8 cellular contexts compared by ENCODE assay signal in genomic region chr1:93702102-93702827, GRCh38. TPM values are rescaled to one million over a fixed set of nuclear protein-coding genes. Genes with fewer than 3 reads are reported as not detected.
A peak's percentile ranks its signal among the peaks of the same experiment; 100 is the strongest.
DNase-seq lines count a peak whose midpoint lies in the region; ATAC-seq, FAIRE-seq and TF ChIP-seq lines count a peak whose summit lies in the region.

No MANE protein-coding gene starts in this region.

- H3K36me3 Mint-ChIP-seq in naive thymus-derived CD4-positive, alpha-beta T cell, result no peaks in the 10 kb centered on the region

- H3K4me3 ChIP-seq in breast epithelium (no peak overlapping the region), parathyroid adenoma (ENCODE audit: low read depth, low read length) (no peak overlapping the region)
- no peak overlapping the region for H3K4me3 ChIP-seq in naive thymus-derived CD4-positive, alpha-beta T cell (ENCODE audit: low read length)

- ATAC-seq in HG03442 (IDR thresholded peaks at IDR 0.05; ENCODE audit: unreplicated experiment) (peak; percentile 34), GM18498 (IDR thresholded peaks at IDR 0.05; ENCODE audit: unreplicated experiment) (no peak)
- no peak for ATAC-seq in naive thymus-derived CD4-positive, alpha-beta T cell

- TF ChIP-seq CTCF in breast epithelium (IDR thresholded peaks at IDR 0.05), result no peak
- no peak for TF ChIP-seq CTCF in parathyroid adenoma (IDR thresholded peaks at IDR 0.05)

- intact Hi-C loops in breast epithelium (cut with DNase I; ENCODE audit: low total_unique reads), result no loop called here
- intact Hi-C loops in naive thymus-derived CD4-positive, alpha-beta T cell (cut with micrococcal nuclease), result no loop called here

- CTCF ChIA-PET in naive thymus-derived CD4-positive, alpha-beta T cell (lab: Charles Lee), result no interaction called here

- H3K9me3 ChIP-seq in breast epithelium (no peaks in the 10 kb centered on the region), parathyroid adenoma (ENCODE audit: control insufficient read depth, low read length) (no peaks in the 10 kb centered on the region)
- no peaks in the 10 kb centered on the region for H3K9me3 ChIP-seq in naive thymus-derived CD4-positive, alpha-beta T cell (ENCODE audit: control insufficient read depth in 2 of 3, low read length in 3 of 3)

- H3K27ac Mint-ChIP-seq in naive thymus-derived CD4-positive, alpha-beta T cell, result no peak overlapping the region

- no peaks in the 10 kb centered on the region for H3K27me3 Mint-ChIP-seq in naive thymus-derived CD4-positive, alpha-beta T cell

- H3K4me2 ChIP-seq in parathyroid adenoma (ENCODE audit: low read length), result no peak overlapping the region

- H2AFZ ChIP-seq in parathyroid adenoma, result peak overlapping the region; percentile 50

- no peaks in the 10 kb centered on the region for H3K9me3 Mint-ChIP-seq in naive thymus-derived CD4-positive, alpha-beta T cell

- H3K4me1 Mint-ChIP-seq in naive thymus-derived CD4-positive, alpha-beta T cell, result peaks cover 0 to 6% (median 0%) of the 10 kb centered on the region in 7 donors

- H3K4me1 ChIP-seq in breast epithelium (no peaks in the 10 kb centered on the region), parathyroid adenoma (peaks cover 2% of the 10 kb centered on the region)
- H3K4me1 ChIP-seq in naive thymus-derived CD4-positive, alpha-beta T cell (ENCODE audit: control insufficient read depth in 2 of 2, insufficient read depth in 2 of 2, low read length in 2 of 2), result no peaks in the 10 kb centered on the region

- FAIRE-seq in GM18507 (lab: Jason Lieb, UNC), result peak; percentile 69

- H3K4me3 Mint-ChIP-seq in naive thymus-derived CD4-positive, alpha-beta T cell, result no peak overlapping the region

- H3K36me3 ChIP-seq in breast epithelium (no peaks in the 10 kb centered on the region), parathyroid adenoma (ENCODE audit: control insufficient read depth, insufficient read depth, low read length) (no peaks in the 10 kb centered on the region)
- no peaks in the 10 kb centered on the region for H3K36me3 ChIP-seq in naive thymus-derived CD4-positive, alpha-beta T cell (ENCODE audit: control insufficient read depth in 2 of 3, insufficient read depth in 3 of 3, low read length in 3 of 3)

- no peak for TF ChIP-seq POLR2A in breast epithelium (IDR thresholded peaks at IDR 0.05)

- peak overlapping the region; percentile 83 to 89 for H3K27ac ChIP-seq in breast epithelium
- no peak overlapping the region for H3K27ac ChIP-seq in parathyroid adenoma
- H3K27ac ChIP-seq in naive thymus-derived CD4-positive, alpha-beta T cell (ENCODE audit: low read depth, low read length), result no peak overlapping the region

- POLR2A ChIA-PET in naive thymus-derived CD4-positive, alpha-beta T cell (lab: Charles Lee), result no interaction called here

- H3K27me3 ChIP-seq in breast epithelium, result no peaks in the 10 kb centered on the region
- no peaks in the 10 kb centered on the region for H3K27me3 ChIP-seq in parathyroid adenoma (ENCODE audit: control insufficient read depth, insufficient read depth, low read length)
- no peaks in the 10 kb centered on the region for H3K27me3 ChIP-seq in naive thymus-derived CD4-positive, alpha-beta T cell (ENCODE audit: control insufficient read depth in 2 of 2, insufficient read depth in 2 of 2, low read length in 2 of 2)

- H3K9ac ChIP-seq in parathyroid adenoma, result no peak overlapping the region

- DNase-seq in GM18507 (ENCODE audit: extremely low spot score, insufficient read length, low read depth) (no peak), breast epithelium (ENCODE audit: low spot score in 2 of 2) (peak in 1 of 2 donors; percentile 50), cortex of kidney (lab: John Stamatoyannopoulos, UW) (no peak)
- DNase-seq in naive thymus-derived CD4-positive, alpha-beta T cell, result no peak
- DNase-seq in stimulated activated CD4-positive, alpha-beta T cell treated with anti-CD3 and anti-CD28 coated beads, Interleukin-4, amount 100 ng/mL, for 4 hours, result no peak

- no peaks in the 10 kb centered on the region for H3K79me2 ChIP-seq in parathyroid adenoma

RNA-seq across cellular contexts. Expression of gene BCAR3, which starts 20.6 kb away (rescaled TPM):
- total RNA-seq in breast epithelium, result 10 to 100 TPM; 26.7 to 42.7 (median 30.2) TPM
- 1 to 10 TPM in 1 of 5 experiments, under 1 TPM in 4; 0.75 to 1.7 (median 0.85) TPM for total RNA-seq in naive thymus-derived CD4-positive, alpha-beta T cell
- under 1 TPM; 0.22 to 0.31 TPM for polyA plus RNA-seq in naive thymus-derived CD4-positive, alpha-beta T cell

Comparison
In these comparisons a context has a peak if more than half of its experiments do, and no peak if none do; other contexts are left out.
1. H3K27ac ChIP-seq: peak in breast epithelium (2 of 2); none in parathyroid adenoma (single experiment) and naive thymus-derived CD4-positive, alpha-beta T cell (single experiment).
2. RNA of gene BCAR3, which starts 20.6 kb away (total RNA-seq): 26.7 to 42.7 TPM in breast epithelium; 0.75 to 1.7 TPM in naive thymus-derived CD4-positive, alpha-beta T cell; every median in the first group is over 10 times any median in the second.